In the genomic region with DNA sequence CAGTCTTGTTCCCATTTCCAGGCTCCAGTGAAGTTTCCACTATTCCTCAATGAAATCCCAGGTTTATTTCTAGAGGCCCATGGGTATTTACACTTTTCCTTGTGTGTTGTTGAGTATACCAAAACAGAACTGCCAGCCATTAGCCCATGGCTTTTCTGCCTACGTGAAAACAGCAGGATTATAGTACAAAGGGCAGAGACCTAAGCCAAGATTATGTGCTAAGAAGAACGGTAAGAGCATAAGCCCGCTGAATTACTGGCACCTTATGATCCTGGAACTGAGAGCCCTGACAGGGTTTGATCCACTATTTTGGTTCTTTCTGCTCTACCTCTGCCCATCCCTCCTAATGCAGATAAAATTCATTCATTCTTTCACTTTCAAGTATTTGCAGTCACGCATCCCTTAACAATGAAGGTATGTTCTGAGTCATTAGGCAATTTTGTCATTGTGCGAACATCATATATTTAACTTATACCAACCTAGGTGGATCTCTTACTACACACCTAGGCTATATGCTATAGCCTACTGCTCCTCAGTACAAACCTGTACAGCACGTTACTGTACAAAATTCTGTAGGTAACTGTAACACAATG, we compare ENCODE assay signal across 1 cellular context.
TF ChIP-seq lines count a peak whose summit lies in the region.

No MANE protein-coding gene starts in this region.

TF ChIP-seq in GM12878, 131 proteins besides CTCF, POLR2A, EP300 and RAD21:
- peak; percentile 49; the same call in 1 of the 2 replicates for TF ChIP-seq PAX5 (IDR thresholded peaks at IDR 0.05; ENCODE audit: borderline replicate concordance, low read depth, low read length)
- TF ChIP-seq, protein P1, sequence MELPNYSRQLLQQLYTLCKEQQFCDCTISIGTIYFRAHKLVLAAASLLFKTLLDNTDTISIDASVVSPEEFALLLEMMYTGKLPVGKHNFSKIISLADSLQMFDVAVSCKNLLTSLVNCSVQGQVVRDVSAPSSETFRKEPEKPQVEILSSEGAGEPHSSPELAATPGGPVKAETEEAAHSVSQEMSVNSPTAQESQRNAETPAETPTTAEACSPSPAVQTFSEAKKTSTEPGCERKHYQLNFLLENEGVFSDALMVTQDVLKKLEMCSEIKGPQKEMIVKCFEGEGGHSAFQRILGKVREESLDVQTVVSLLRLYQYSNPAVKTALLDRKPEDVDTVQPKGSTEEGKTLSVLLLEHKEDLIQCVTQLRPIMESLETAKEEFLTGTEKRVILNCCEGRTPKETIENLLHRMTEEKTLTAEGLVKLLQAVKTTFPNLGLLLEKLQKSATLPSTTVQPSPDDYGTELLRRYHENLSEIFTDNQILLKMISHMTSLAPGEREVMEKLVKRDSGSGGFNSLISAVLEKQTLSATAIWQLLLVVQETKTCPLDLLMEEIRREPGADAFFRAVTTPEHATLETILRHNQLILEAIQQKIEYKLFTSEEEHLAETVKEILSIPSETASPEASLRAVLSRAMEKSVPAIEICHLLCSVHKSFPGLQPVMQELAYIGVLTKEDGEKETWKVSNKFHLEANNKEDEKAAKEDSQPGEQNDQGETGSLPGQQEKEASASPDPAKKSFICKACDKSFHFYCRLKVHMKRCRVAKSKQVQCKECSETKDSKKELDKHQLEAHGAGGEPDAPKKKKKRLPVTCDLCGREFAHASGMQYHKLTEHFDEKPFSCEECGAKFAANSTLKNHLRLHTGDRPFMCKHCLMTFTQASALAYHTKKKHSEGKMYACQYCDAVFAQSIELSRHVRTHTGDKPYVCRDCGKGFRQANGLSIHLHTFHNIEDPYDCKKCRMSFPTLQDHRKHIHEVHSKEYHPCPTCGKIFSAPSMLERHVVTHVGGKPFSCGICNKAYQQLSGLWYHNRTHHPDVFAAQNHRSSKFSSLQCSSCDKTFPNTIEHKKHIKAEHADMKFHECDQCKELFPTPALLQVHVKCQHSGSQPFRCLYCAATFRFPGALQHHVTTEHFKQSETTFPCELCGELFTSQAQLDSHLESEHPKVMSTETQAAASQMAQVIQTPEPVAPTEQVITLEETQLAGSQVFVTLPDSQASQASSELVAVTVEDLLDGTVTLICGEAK (IDR thresholded peaks at IDR 0.05; ENCODE audit: borderline replicate concordance), result no peak
- TF ChIP-seq, protein P2, sequence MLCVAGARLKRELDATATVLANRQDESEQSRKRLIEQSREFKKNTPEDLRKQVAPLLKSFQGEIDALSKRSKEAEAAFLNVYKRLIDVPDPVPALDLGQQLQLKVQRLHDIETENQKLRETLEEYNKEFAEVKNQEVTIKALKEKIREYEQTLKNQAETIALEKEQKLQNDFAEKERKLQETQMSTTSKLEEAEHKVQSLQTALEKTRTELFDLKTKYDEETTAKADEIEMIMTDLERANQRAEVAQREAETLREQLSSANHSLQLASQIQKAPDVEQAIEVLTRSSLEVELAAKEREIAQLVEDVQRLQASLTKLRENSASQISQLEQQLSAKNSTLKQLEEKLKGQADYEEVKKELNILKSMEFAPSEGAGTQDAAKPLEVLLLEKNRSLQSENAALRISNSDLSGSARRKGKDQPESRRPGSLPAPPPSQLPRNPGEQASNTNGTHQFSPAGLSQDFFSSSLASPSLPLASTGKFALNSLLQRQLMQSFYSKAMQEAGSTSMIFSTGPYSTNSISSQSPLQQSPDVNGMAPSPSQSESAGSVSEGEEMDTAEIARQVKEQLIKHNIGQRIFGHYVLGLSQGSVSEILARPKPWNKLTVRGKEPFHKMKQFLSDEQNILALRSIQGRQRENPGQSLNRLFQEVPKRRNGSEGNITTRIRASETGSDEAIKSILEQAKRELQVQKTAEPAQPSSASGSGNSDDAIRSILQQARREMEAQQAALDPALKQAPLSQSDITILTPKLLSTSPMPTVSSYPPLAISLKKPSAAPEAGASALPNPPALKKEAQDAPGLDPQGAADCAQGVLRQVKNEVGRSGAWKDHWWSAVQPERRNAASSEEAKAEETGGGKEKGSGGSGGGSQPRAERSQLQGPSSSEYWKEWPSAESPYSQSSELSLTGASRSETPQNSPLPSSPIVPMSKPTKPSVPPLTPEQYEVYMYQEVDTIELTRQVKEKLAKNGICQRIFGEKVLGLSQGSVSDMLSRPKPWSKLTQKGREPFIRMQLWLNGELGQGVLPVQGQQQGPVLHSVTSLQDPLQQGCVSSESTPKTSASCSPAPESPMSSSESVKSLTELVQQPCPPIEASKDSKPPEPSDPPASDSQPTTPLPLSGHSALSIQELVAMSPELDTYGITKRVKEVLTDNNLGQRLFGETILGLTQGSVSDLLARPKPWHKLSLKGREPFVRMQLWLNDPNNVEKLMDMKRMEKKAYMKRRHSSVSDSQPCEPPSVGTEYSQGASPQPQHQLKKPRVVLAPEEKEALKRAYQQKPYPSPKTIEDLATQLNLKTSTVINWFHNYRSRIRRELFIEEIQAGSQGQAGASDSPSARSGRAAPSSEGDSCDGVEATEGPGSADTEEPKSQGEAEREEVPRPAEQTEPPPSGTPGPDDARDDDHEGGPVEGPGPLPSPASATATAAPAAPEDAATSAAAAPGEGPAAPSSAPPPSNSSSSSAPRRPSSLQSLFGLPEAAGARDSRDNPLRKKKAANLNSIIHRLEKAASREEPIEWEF (IDR thresholded peaks at IDR 0.05; ENCODE audit: insufficient replicate concordance, low read depth, low read length), result no peak
- no peak for TF ChIP-seq ZSCAN29 (IDR thresholded peaks at IDR 0.05)
- TF ChIP-seq ZNF274 (IDR thresholded peaks at IDR 0.05; ENCODE audit: insufficient read depth, insufficient read length), result no peak
- TF ChIP-seq SREBF2 (IDR thresholded peaks at IDR 0.05; ENCODE audit: low read length), result no peak
- TF ChIP-seq FOS (IDR thresholded peaks at IDR 0.05; ENCODE audit: borderline replicate concordance, extremely low read depth, insufficient read length), result no peak
- TF ChIP-seq SIN3A (IDR thresholded peaks at IDR 0.05; ENCODE audit: low read depth, low read length), result no peak
- TF ChIP-seq JUNB (IDR thresholded peaks at IDR 0.05), result peak; percentile 35; the same call in 1 of the 2 replicates
- no peak for TF ChIP-seq CREB1 (IDR thresholded peaks at IDR 0.05; ENCODE audit: low read depth)
- no peak for TF ChIP-seq POLR2AphosphoS2 (IDR thresholded peaks at IDR 0.05; ENCODE audit: low read depth, low read length)
- TF ChIP-seq STAT3 (IDR thresholded peaks at IDR 0.05; ENCODE audit: low read depth, low read length), result no peak
- TF ChIP-seq WRNIP1 (IDR thresholded peaks at IDR 0.05; ENCODE audit: borderline replicate concordance, low read depth, low read length), result no peak
- TF ChIP-seq RB1 (IDR thresholded peaks at IDR 0.05; ENCODE audit: borderline replicate concordance), result no peak
- no peak for TF ChIP-seq SPI1 (IDR thresholded peaks at IDR 0.05; ENCODE audit: borderline replicate concordance, insufficient read depth, low read depth, low read length)
- peak; percentile 64; the same call in 1 of the 2 replicates for TF ChIP-seq ZNF24 (IDR thresholded peaks at IDR 0.05)
